Comparison of ENCODE assay signal across 12 cellular contexts in genomic region chr13:32254416-32254815, GRCh38.
DNase-seq lines count a peak whose midpoint lies in the region; ATAC-seq and TF ChIP-seq lines count a peak whose summit lies in the region.
"Had no signal": no experiment of that assay in that cellular context is flagged by ENCODE, and none has a peak within 500 bp of the region (broad histone marks: within the 10 kb centered on the region; RNA-seq: fewer than 3 reads in every experiment).

No MANE protein-coding gene starts in this region.

- DNase-seq in breast epithelium (ENCODE audit: low spot score in 2 of 2), result no peak
- no peak for DNase-seq in left ventricle myocardium superior
- no peak for DNase-seq in type B pancreatic cell (ENCODE audit: extremely low spot score, unreplicated experiment)
- no peak for DNase-seq in HEK293T (ENCODE audit: extremely low spot score)
- no peak for DNase-seq in NCI-H1105 (lab: John Stamatoyannopoulos, UW)
- DNase-seq: activated T-cell treated with anti-CD3 and anti-CD28 coated beads, Interleukin-2, amount 50 U/mL, for 24 hours; midbrain; NCI-H1694 treated with DMSO at 0.1 percent for 48 hours; trophoblast cell had no signal

- H3K27ac ChIP-seq in breast epithelium, result peak overlapping the region; percentile 79 to 82
- peak overlapping the region; percentile 54 for H3K27ac ChIP-seq in parathyroid adenoma

- no peak overlapping the region for H2AFZ ChIP-seq in parathyroid adenoma

- H3K27me3 ChIP-seq in breast epithelium (no peaks in the 10 kb centered on the region), parathyroid adenoma (ENCODE audit: control insufficient read depth, insufficient read depth, low read length) (no peaks in the 10 kb centered on the region)

- no peaks in the 10 kb centered on the region for H3K4me1 ChIP-seq in breast epithelium
- H3K4me1 ChIP-seq in parathyroid adenoma, result no peaks in the 10 kb centered on the region

- intact Hi-C loops in breast epithelium (cut with DNase I; ENCODE audit: low total_unique reads), result no loop called here
- intact Hi-C loops in left ventricle myocardium superior (cut with micrococcal nuclease), result no loop called here

- no peaks in the 10 kb centered on the region for H3K9me3 Mint-ChIP-seq in type B pancreatic cell
- H3K9me3 Mint-ChIP-seq: activated T-cell treated with anti-CD3 and anti-CD28 coated beads, Interleukin-2, amount 50 U/mL, for 24 hours had no signal

- TF ChIP-seq CTCF in breast epithelium (IDR thresholded peaks at IDR 0.05), result no peak
- no peak for TF ChIP-seq CTCF in parathyroid adenoma (IDR thresholded peaks at IDR 0.05)
- TF ChIP-seq CTCF in type B pancreatic cell (conservative IDR thresholded peaks at IDR 0.05), result no peak

- no peaks in the 10 kb centered on the region for H3K79me2 ChIP-seq in parathyroid adenoma

- H3K36me3 ChIP-seq in breast epithelium (peaks cover 5% of the 10 kb centered on the region), parathyroid adenoma (ENCODE audit: control insufficient read depth, insufficient read depth, low read length) (no peaks in the 10 kb centered on the region)

- H3K9ac ChIP-seq in parathyroid adenoma, result no peak overlapping the region

- H3K27ac Mint-ChIP-seq in type B pancreatic cell, result peak overlapping the region; percentile 29
- H3K27ac Mint-ChIP-seq: activated T-cell treated with anti-CD3 and anti-CD28 coated beads, Interleukin-2, amount 50 U/mL, for 24 hours had no signal

- TF ChIP-seq POLR2A in breast epithelium (IDR thresholded peaks at IDR 0.05), result no peak

- POLR2A ChIA-PET in HEK293T (lab: Yijun Ruan, JAX), result no interaction called here

- H3K9me3 ChIP-seq in breast epithelium (no peaks in the 10 kb centered on the region), parathyroid adenoma (ENCODE audit: control insufficient read depth, low read length) (no peaks in the 10 kb centered on the region)

- ATAC-seq in left ventricle myocardium superior (peak; percentile 59), HG03378 (IDR thresholded peaks at IDR 0.05; ENCODE audit: unreplicated experiment) (no peak), HG03439 (IDR thresholded peaks at IDR 0.05; ENCODE audit: unreplicated experiment) (no peak)

- peaks cover 4% of the 10 kb centered on the region for H3K36me3 Mint-ChIP-seq in type B pancreatic cell

- H3K4me3 Mint-ChIP-seq in type B pancreatic cell, result no peak overlapping the region
- H3K4me3 Mint-ChIP-seq: activated T-cell treated with anti-CD3 and anti-CD28 coated beads, Interleukin-2, amount 50 U/mL, for 24 hours had no signal

- peak overlapping the region; percentile 1 for H3K4me2 ChIP-seq in parathyroid adenoma (ENCODE audit: low read length)

- H3K4me1 Mint-ChIP-seq in type B pancreatic cell (ENCODE audit: unreplicated experiment), result peaks cover 5% of the 10 kb centered on the region

- CTCF ChIA-PET in HEK293T (lab: Yijun Ruan, JAX), result interaction anchor here (1.3 to 1.6 kb wide), 2 partner anchors 8 to 14 kb away, joined by 5 to 6 read pairs; no protein-coding TSS in a partner anchor

- H3K27me3 Mint-ChIP-seq in type B pancreatic cell, result no peaks in the 10 kb centered on the region
- H3K27me3 Mint-ChIP-seq: activated T-cell treated with anti-CD3 and anti-CD28 coated beads, Interleukin-2, amount 50 U/mL, for 24 hours had no signal

- H3K4me3 ChIP-seq in breast epithelium (peak overlapping the region; percentile 23 to 50 (median 39)), parathyroid adenoma (ENCODE audit: low read depth, low read length) (peak overlapping the region; percentile 8)

TF ChIP-seq in HEK293T, 16 proteins besides CTCF, POLR2A, EP300 and RAD21:
- TF ChIP-seq ZNF384 (IDR thresholded peaks at IDR 0.05) (no peak), NFRKB (IDR thresholded peaks at IDR 0.05) (no peak), SUZ12 (IDR thresholded peaks at IDR 0.05) (no peak), PKNOX1 (IDR thresholded peaks at IDR 0.05) (no peak), SP1 (IDR thresholded peaks at IDR 0.05) (no peak), FOXM1 (IDR thresholded peaks at IDR 0.05; ENCODE audit: borderline replicate concordance) (no peak)
TF ChIP-seq in HEK293T: peak in this region for 0.
